Comparison of ENCODE assay signal across 25 cellular contexts in the genomic region with DNA sequence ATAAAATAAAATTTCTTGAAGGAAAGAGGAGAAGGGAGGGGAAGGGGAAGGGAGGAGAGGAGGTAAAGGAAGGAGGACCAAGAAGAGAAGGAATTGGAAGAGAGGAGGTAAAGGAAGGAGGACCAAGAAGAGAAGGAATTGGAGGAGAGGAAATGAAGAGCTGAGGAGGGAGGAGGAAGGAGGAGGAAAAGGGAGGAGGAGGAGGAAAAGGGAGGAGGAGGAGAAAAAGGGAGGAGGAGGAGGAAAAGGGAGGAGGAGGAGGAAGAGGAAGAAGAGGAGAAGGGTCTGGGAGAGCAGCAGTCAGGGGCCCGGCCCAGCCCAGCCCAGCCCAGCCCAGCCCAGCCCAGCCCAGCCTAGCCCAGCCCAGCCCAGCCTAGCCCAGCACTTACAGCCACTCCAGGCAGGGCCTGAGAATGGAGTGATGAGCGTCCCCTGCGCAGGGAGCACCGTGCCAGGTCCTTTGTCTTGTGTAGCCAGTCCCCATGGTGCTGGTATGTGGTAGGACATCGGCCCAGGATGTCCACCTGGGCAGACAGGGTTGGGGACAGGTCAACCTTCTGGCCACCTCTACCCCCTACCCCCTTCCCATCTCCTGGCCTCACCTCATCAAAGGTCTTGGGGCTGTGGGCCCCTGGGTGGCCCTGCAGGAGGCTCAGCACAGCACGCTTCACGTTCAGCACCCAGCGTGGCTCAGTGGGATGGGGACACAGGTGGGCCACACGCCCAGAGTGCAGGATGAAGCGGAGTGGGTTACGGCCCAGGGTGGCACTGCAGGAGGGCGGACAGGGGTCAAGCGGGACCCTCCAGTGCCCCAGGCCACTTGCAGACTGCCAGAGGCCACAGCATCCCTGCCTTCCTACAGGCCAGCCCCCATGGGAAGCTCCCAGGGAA.
"Had no signal": no experiment of that assay in that cellular context is flagged by ENCODE, and none has a peak within 500 bp of the region (broad histone marks: within the 10 kb centered on the region; RNA-seq: fewer than 3 reads in every experiment).

No MANE protein-coding gene starts in this region.

- H3K36me3 Mint-ChIP-seq: activated naive CD4-positive, alpha-beta T cell treated with anti-CD3 and anti-CD28 coated beads, Interleukin-2, amount 50 U/mL, for 24 hours had no signal

- H3K4me3 ChIP-seq: gastroesophageal sphincter, hepatocyte, right lobe of liver, upper lobe of left lung had no signal

- H3K36me3 ChIP-seq: gastroesophageal sphincter, neutrophil, right lobe of liver, upper lobe of left lung had no signal

- H2AFZ ChIP-seq: hepatocyte had no signal

- DNase-seq: activated CD4-positive, alpha-beta T cell treated with anti-CD3 and anti-CD28 coated beads for 36 hours; activated CD4-positive, CD25-positive, alpha-beta regulatory T cell; activated CD8-positive, alpha-beta memory T cell treated with anti-CD3 and anti-CD28 coated beads, Interleukin-2, amount 10 ng/mL, durations not matched to agents 7 days and 5 days; activated CD8-positive, alpha-beta T cell treated with anti-CD3 and anti-CD28 coated beads, Interleukin-2, amount 10 ng/mL, durations not matched to agents 7 days and 5 days; activated T-cell treated with anti-CD3 and anti-CD28 coated beads, Interleukin-2, amount 50 U/mL, for 48 hours; anterior cingulate cortex; dermis blood vessel endothelial cell; effector CD8-positive, alpha-beta T cell; left cardiac atrium; naive thymus-derived CD8-positive, alpha-beta T cell; stimulated activated CD4-positive, alpha-beta T cell treated with anti-CD3 and anti-CD28 coated beads, Interleukin-2, amount 100 ng/mL, for 48 hours; substantia nigra; T-helper 1 cell; upper lobe of left lung had no signal

- H3K9me3 Mint-ChIP-seq: activated naive CD4-positive, alpha-beta T cell treated with anti-CD3 and anti-CD28 coated beads, Interleukin-2, amount 50 U/mL, for 24 hours; activated T-helper 2 cell treated with anti-CD3 and anti-CD28 coated beads, Interferon-gamma antibody, Interleukin-2, Interleukin-4, amounts not matched to agents 10 μg/mL and 5 μg/mL and 100 μg/mL, durations not matched to agents 14 hours and 24 hours and 36 hours; central memory CD8-positive, alpha-beta T cell; stimulated activated naive CD8-positive, alpha-beta T cell treated with anti-CD3 and anti-CD28 coated beads, Interleukin-15, Interleukin-2, amounts not matched to agents 100 ng/mL and 50 ng/mL, for 24 hours; T-helper 2 cell treated with Interferon-gamma antibody and Interleukin-4, amounts not matched to agents 5 μg/mL and 100 μg/mL, for 36 hours had no signal

- H3K79me2 ChIP-seq: hepatocyte had no signal

- H3K27me3 ChIP-seq: gastroesophageal sphincter, hepatocyte, neutrophil, right lobe of liver, upper lobe of left lung had no signal

- H3K4me1 Mint-ChIP-seq: activated CD4-positive, alpha-beta T cell treated with anti-CD3 and anti-CD28 coated beads for 36 hours; activated CD8-positive, alpha-beta memory T cell treated with anti-CD3 and anti-CD28 coated beads, Interleukin-2, amount 10 ng/mL, durations not matched to agents 7 days and 5 days; activated naive CD4-positive, alpha-beta T cell treated with anti-CD3 and anti-CD28 coated beads, Interleukin-2, amount 50 U/mL, for 24 hours; central memory CD8-positive, alpha-beta T cell; mesothelial cell of epicardium; naive thymus-derived CD8-positive, alpha-beta T cell had no signal

- H3K27ac ChIP-seq: epithelial cell of prostate, gastroesophageal sphincter, hepatocyte, neutrophil, right lobe of liver, upper lobe of left lung had no signal

- H3K9me3 ChIP-seq: neutrophil, right lobe of liver, upper lobe of left lung had no signal

- H3K4me2 ChIP-seq: hepatocyte had no signal

- H3K4me1 ChIP-seq: gastroesophageal sphincter, right lobe of liver, upper lobe of left lung had no signal

- ATAC-seq: activated CD4-positive, alpha-beta T cell treated with anti-CD3 and anti-CD28 coated beads for 36 hours; activated CD8-positive, alpha-beta memory T cell treated with anti-CD3 and anti-CD28 coated beads, Interleukin-2, amount 10 ng/mL, durations not matched to agents 7 days and 5 days; activated CD8-positive, alpha-beta T cell treated with anti-CD3 and anti-CD28 coated beads, Interleukin-2, amount 10 ng/mL, durations not matched to agents 7 days and 5 days; gastroesophageal sphincter; left cardiac atrium; naive thymus-derived CD8-positive, alpha-beta T cell had no signal

- H3K4me3 Mint-ChIP-seq: activated CD4-positive, alpha-beta T cell treated with anti-CD3 and anti-CD28 coated beads for 36 hours; activated CD8-positive, alpha-beta memory T cell treated with anti-CD3 and anti-CD28 coated beads, Interleukin-2, amount 10 ng/mL, durations not matched to agents 7 days and 5 days; activated CD8-positive, alpha-beta T cell treated with anti-CD3 and anti-CD28 coated beads, Interleukin-2, amount 10 ng/mL, durations not matched to agents 7 days and 5 days; activated naive CD4-positive, alpha-beta T cell treated with anti-CD3 and anti-CD28 coated beads, Interleukin-2, amount 50 U/mL, for 24 hours; central memory CD8-positive, alpha-beta T cell; mesothelial cell of epicardium; naive thymus-derived CD8-positive, alpha-beta T cell; stimulated activated naive CD8-positive, alpha-beta T cell treated with anti-CD3 and anti-CD28 coated beads, Interleukin-15, Interleukin-2, amounts not matched to agents 100 ng/mL and 50 ng/mL, for 24 hours; T-helper 2 cell treated with Interferon-gamma antibody and Interleukin-4, amounts not matched to agents 5 μg/mL and 100 μg/mL, for 36 hours had no signal

- H3K27ac Mint-ChIP-seq: activated CD4-positive, alpha-beta T cell treated with anti-CD3 and anti-CD28 coated beads for 36 hours; activated CD8-positive, alpha-beta memory T cell treated with anti-CD3 and anti-CD28 coated beads, Interleukin-2, amount 10 ng/mL, durations not matched to agents 7 days and 5 days; activated CD8-positive, alpha-beta T cell treated with anti-CD3 and anti-CD28 coated beads, Interleukin-2, amount 10 ng/mL, durations not matched to agents 7 days and 5 days; activated naive CD4-positive, alpha-beta T cell treated with anti-CD3 and anti-CD28 coated beads, Interleukin-2, amount 50 U/mL, for 24 hours; activated T-helper 2 cell treated with anti-CD3 and anti-CD28 coated beads, Interferon-gamma antibody, Interleukin-2, Interleukin-4, amounts not matched to agents 10 μg/mL and 5 μg/mL and 100 μg/mL, durations not matched to agents 14 hours and 24 hours and 36 hours; mesothelial cell of epicardium; naive thymus-derived CD8-positive, alpha-beta T cell; stimulated activated naive CD8-positive, alpha-beta T cell treated with anti-CD3 and anti-CD28 coated beads, Interleukin-15, Interleukin-2, amounts not matched to agents 100 ng/mL and 50 ng/mL, for 24 hours; T-helper 2 cell treated with Interferon-gamma antibody and Interleukin-4, amounts not matched to agents 5 μg/mL and 100 μg/mL, for 36 hours had no signal

- H3K27me3 Mint-ChIP-seq: activated CD4-positive, alpha-beta T cell treated with anti-CD3 and anti-CD28 coated beads for 36 hours; activated CD8-positive, alpha-beta memory T cell treated with anti-CD3 and anti-CD28 coated beads, Interleukin-2, amount 10 ng/mL, durations not matched to agents 7 days and 5 days; activated naive CD4-positive, alpha-beta T cell treated with anti-CD3 and anti-CD28 coated beads, Interleukin-2, amount 50 U/mL, for 24 hours; central memory CD8-positive, alpha-beta T cell; naive thymus-derived CD8-positive, alpha-beta T cell; stimulated activated naive CD8-positive, alpha-beta T cell treated with anti-CD3 and anti-CD28 coated beads, Interleukin-15, Interleukin-2, amounts not matched to agents 100 ng/mL and 50 ng/mL, for 24 hours had no signal
